10 cellular contexts compared by ENCODE assay signal in genomic region chr6:68226460-68226859, GRCh38.
DNase-seq lines count a peak whose midpoint lies in the region; ATAC-seq and TF ChIP-seq lines count a peak whose summit lies in the region.
"Had no signal": no experiment of that assay in that cellular context is flagged by ENCODE, and none has a peak within 500 bp of the region (broad histone marks: within the 10 kb centered on the region; RNA-seq: fewer than 3 reads in every experiment).

No MANE protein-coding gene starts in this region.

- TF ChIP-seq POLR2A in thyroid gland (IDR thresholded peaks at IDR 0.05), result no peak

- ATAC-seq in GM18868 (IDR thresholded peaks at IDR 0.05; ENCODE audit: unreplicated experiment), result peak; percentile 67
- no peak for ATAC-seq in naive thymus-derived CD8-positive, alpha-beta T cell
- ATAC-seq in aorta (ENCODE audit: low FRiP score), result no peak

- no peaks in the 10 kb centered on the region; the same call in 1 of the 2 replicates for H4K20me1 ChIP-seq in PC-9 (ENCODE audit: insufficient read depth)

- H3K79me2 ChIP-seq in PC-9 (ENCODE audit: low read depth), result no peaks in the 10 kb centered on the region

- H3K4me1 ChIP-seq in A673 (ENCODE audit: insufficient read depth, low read length, poor library complexity, severe bottlenecking), result peaks cover 11% of the 10 kb centered on the region
- H3K4me1 ChIP-seq in PC-9 (replicated peaks; ENCODE audit: insufficient read depth), result no peaks in the 10 kb centered on the region
- H3K4me1 ChIP-seq in aorta (ENCODE audit: control insufficient read depth in 1 of 2, insufficient read depth in 2 of 2, low read length in 2 of 2), result no peaks in the 10 kb centered on the region
- no peaks in the 10 kb centered on the region for H3K4me1 ChIP-seq in thyroid gland
- H3K4me1 ChIP-seq: uterus had no signal

- H3K27me3 Mint-ChIP-seq in naive thymus-derived CD8-positive, alpha-beta T cell, result no peaks in the 10 kb centered on the region

- H3K4me2 ChIP-seq in PC-9, result no peak overlapping the region

- TF ChIP-seq CTCF in A673 (conservative IDR thresholded peaks at IDR 0.05; ENCODE audit: low read depth, low read length) (peak; percentile 74), PC-9 (conservative IDR thresholded peaks at IDR 0.05) (peak; percentile 39; the same call in 1 of the 2 replicates), fibroblast of villous mesenchyme (IDR thresholded peaks at IDR 0.05; ENCODE audit: insufficient read depth, low read depth, low read length) (peak; percentile 10), thyroid gland (IDR thresholded peaks at IDR 0.05) (peak in 3 of 6 experiments; percentile 34 to 41 (median 40))

- peaks cover 0 to 14% (median 5%) of the 10 kb centered on the region in 9 donors for H3K9me3 Mint-ChIP-seq in naive thymus-derived CD8-positive, alpha-beta T cell

- no peaks in the 10 kb centered on the region for H3K4me1 Mint-ChIP-seq in naive thymus-derived CD8-positive, alpha-beta T cell

- POLR2A ChIA-PET in A673 (lab: Charles Lee; ENCODE audit: low non-redundant PET) (interaction anchor here (0.5 to 0.6 kb wide), 2 partner anchors 11 to 87 kb away, joined by 3 read pairs; no protein-coding TSS in a partner anchor), PC-9 (lab: Charles Lee; ENCODE audit: unreplicated experiment) (no interaction called here)
- POLR2A ChIA-PET in naive thymus-derived CD8-positive, alpha-beta T cell (lab: Charles Lee), result no interaction called here

- H3F3A ChIP-seq in PC-9 (ENCODE audit: insufficient read depth, low read depth), result no peaks in the 10 kb centered on the region

- no peaks in the 10 kb centered on the region for H3K36me3 Mint-ChIP-seq in naive thymus-derived CD8-positive, alpha-beta T cell

- H3K4me3 ChIP-seq in A673 (ENCODE audit: low read depth, low read length, poor library complexity, severe bottlenecking) (no peak overlapping the region), PC-9 (no peak overlapping the region), fibroblast of villous mesenchyme (ENCODE audit: low read depth, low read length) (no peak overlapping the region), aorta (ENCODE audit: low read length in 2 of 2) (no peak overlapping the region), thyroid gland (replicated peaks in 1 of 3) (no peak overlapping the region)
- H3K4me3 ChIP-seq: uterus had no signal

- H3K9me3 ChIP-seq in A673 (ENCODE audit: low read depth, low read length, poor library complexity, severe bottlenecking), result no peaks in the 10 kb centered on the region
- no peaks in the 10 kb centered on the region for H3K9me3 ChIP-seq in PC-9 (ENCODE audit: insufficient read depth, low read depth)
- H3K9me3 ChIP-seq in aorta (ENCODE audit: control insufficient read depth, low read length), result no peaks in the 10 kb centered on the region
- no peaks in the 10 kb centered on the region for H3K9me3 ChIP-seq in thyroid gland
- H3K9me3 ChIP-seq: uterus had no signal

- BruUV-seq in A673 (replicated peaks; lab: Mats Ljungman, UMichigan), result no TSS peak
- BruUV-seq in PC-9 (replicated peaks; lab: Mats Ljungman, UMichigan), result no TSS peak

- H3K27me3 ChIP-seq in A673 (replicated peaks; ENCODE audit: insufficient read depth, low read depth, low read length, poor library complexity), result no peaks in the 10 kb centered on the region
- no peaks in the 10 kb centered on the region for H3K27me3 ChIP-seq in PC-9 (ENCODE audit: insufficient read depth, low read depth)
- no peaks in the 10 kb centered on the region for H3K27me3 ChIP-seq in aorta (ENCODE audit: control insufficient read depth in 1 of 2, insufficient read depth in 2 of 2, low read length in 1 of 2)
- H3K27me3 ChIP-seq in thyroid gland, result no peaks in the 10 kb centered on the region
- H3K27me3 ChIP-seq: uterus had no signal

- intact Hi-C loops in A673 (cut with micrococcal nuclease; ENCODE audit: unreplicated experiment) (loop anchor here (2.0 to 10.0 kb wide), 4 partner anchors 294 to 1802 kb away; no protein-coding TSS in a partner anchor), PC-9 (cut with micrococcal nuclease; ENCODE audit: unreplicated experiment) (no loop called here), aorta (cut with DNase I) (no loop called here), thyroid gland (cut with DNase I) (no loop called here)

- 16 to 33% methylated on average over 3 of the region's 3 CpGs for WGBS in aorta, 2 donors
- 45 to 48% methylated on average over 3 of the region's 3 CpGs for WGBS in thyroid gland, 2 donors

- no peak overlapping the region for H2AFZ ChIP-seq in PC-9

- no peaks in the 10 kb centered on the region for H3K9me2 ChIP-seq in PC-9 (ENCODE audit: insufficient read depth)

- no peak overlapping the region for H3K4me3 Mint-ChIP-seq in naive thymus-derived CD8-positive, alpha-beta T cell

- H3K27ac ChIP-seq in A673 (ENCODE audit: low read depth, low read length, poor library complexity, severe bottlenecking) (no peak overlapping the region), PC-9 (no peak overlapping the region), aorta (ENCODE audit: low read depth in 1 of 2, low read length in 2 of 2) (no peak overlapping the region), thyroid gland (no peak overlapping the region)
- H3K27ac ChIP-seq: uterus had no signal

- peak; percentile 64 for DNase-seq in A673 (ENCODE audit: low spot score)
- no peak for DNase-seq in PC-9
- DNase-seq in fibroblast of villous mesenchyme (ENCODE audit: low read depth), result no peak
- DNase-seq in activated CD4-positive, CD25-positive, alpha-beta regulatory T cell treated with anti-CD3 and anti-CD28 coated beads, Interleukin-2, amount 50 U/mL, for 72 hours, result no peak
- DNase-seq in naive thymus-derived CD8-positive, alpha-beta T cell, result no peak
- DNase-seq in aorta, result no peak
- no peak for DNase-seq in thyroid gland
- DNase-seq: effector CD8-positive, alpha-beta T cell; uterus had no signal

- H3K36me3 ChIP-seq in A673 (ENCODE audit: insufficient read depth, low read length, poor library complexity, severe bottlenecking), result no peaks in the 10 kb centered on the region
- no peaks in the 10 kb centered on the region for H3K36me3 ChIP-seq in PC-9 (ENCODE audit: low read depth)
- no peaks in the 10 kb centered on the region for H3K36me3 ChIP-seq in aorta (ENCODE audit: control insufficient read depth in 1 of 2, insufficient read depth in 2 of 2, low read length in 1 of 2)
- no peaks in the 10 kb centered on the region for H3K36me3 ChIP-seq in thyroid gland

- H3K27ac Mint-ChIP-seq in naive thymus-derived CD8-positive, alpha-beta T cell, result no peak overlapping the region

- CTCF ChIA-PET in A673 (lab: Charles Lee), result interaction anchor here (1.3 kb wide), 1 partner anchor 293 kb away, joined by 6 read pairs; no protein-coding TSS in a partner anchor
- CTCF ChIA-PET in PC-9 (lab: Charles Lee), result no interaction called here
